Comparison of ENCODE assay signal across 1 cellular context in genomic region chr17:48804936-48805411, GRCh38.
TF ChIP-seq lines count a peak whose summit lies in the region.

No MANE protein-coding gene starts in this region.

TF ChIP-seq in WTC11, 78 proteins besides CTCF, POLR2A, EP300 and RAD21 (continued from another document):
- TF ChIP-seq E2F5 (CRISPR knock-in tag; IDR thresholded peaks at IDR 0.05), result no peak
- TF ChIP-seq CREB1 (CRISPR knock-in tag; IDR thresholded peaks at IDR 0.05), result no peak
- TF ChIP-seq HMGA2 (CRISPR knock-in tag; IDR thresholded peaks at IDR 0.05), result no peak
TF ChIP-seq in WTC11: peak in this region for 0.
